Comparison of ENCODE assay signal across 8 cellular contexts in the genomic region with DNA sequence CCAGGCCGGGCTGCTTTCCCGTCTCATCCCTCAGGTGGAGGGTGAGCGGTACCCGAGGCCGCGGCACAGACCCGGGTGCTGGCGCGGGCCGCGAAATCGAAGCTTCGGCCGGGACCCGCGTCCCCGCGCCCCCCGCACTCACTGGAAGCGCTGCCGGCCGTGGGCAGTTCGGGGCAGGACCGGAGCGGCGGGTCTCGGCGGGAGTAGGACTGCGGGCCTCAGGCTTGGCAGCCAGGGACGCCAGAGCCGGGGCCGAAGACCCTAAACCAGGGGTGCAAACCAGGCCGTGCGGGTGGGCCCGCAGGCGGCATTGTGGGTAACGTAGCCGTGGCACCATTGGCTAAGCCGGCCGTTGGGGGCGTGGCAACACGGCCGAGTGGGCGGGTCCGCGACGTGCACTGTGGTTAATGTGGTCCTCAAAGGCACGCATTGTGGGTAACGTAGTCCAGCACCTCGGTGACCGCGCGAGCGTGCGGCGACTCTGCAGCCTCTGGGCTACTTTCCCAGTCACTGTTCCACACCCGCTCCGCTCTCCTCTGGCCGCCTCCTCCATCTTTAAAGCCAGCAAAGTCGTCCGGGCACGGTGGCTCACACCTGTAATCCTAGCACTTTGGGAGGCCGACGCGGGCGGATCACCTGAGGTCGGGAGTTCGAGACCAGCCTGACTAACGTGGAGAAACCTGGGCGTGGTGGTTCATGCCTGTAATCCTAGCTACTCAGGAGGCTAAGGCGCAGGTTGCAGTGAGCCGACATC.
DNase-seq lines count a peak whose midpoint lies in the region; ATAC-seq and TF ChIP-seq lines count a peak whose summit lies in the region.

Gene ZNF500 (minus strand): TSS at position 288 of the 754 bp plus-strand sequence. CDS start 1,184 bp downstream, outside the sequence.

- peak; percentile 76 for ATAC-seq in GM18519 (IDR thresholded peaks at IDR 0.05; ENCODE audit: low FRiP score, unreplicated experiment)
- ATAC-seq in HG03045 (IDR thresholded peaks at IDR 0.05; ENCODE audit: unreplicated experiment), result peak; percentile 73

- DNase-seq in NCI-H2081 treated with DMSO at 0.1 percent for 48 hours (lab: John Stamatoyannopoulos, UW) (peak; percentile 75), T1000 (lab: John Stamatoyannopoulos, UW) (peak; percentile 96), astrocyte of the spinal cord (ENCODE audit: low read depth, low spot score) (peak; percentile 95), hippocampal formation (lab: John Stamatoyannopoulos, UW) (peak; percentile 96 to 97), retina (peak; percentile 97)

- H3K27ac ChIP-seq in 22Rv1, result peak within 1 kb of the TSS; percentile 91

- in situ Hi-C loops in astrocyte of the spinal cord (cut with HindIII; ENCODE audit: low sequenced_read_pairs), result no loop called here

- peak within 1 kb of the TSS; percentile 80 for H3K4me3 ChIP-seq in astrocyte of the spinal cord (ENCODE audit: low read depth, low read length)

- TF ChIP-seq CTCF in 22Rv1 (IDR thresholded peaks at IDR 0.05) (no peak), astrocyte of the spinal cord (IDR thresholded peaks at IDR 0.05; ENCODE audit: low read depth, low read length) (no peak)

Comparison
In these comparisons a context has a peak if more than half of its experiments do, and no peak if none do; other contexts are left out.
1. Peak in every context shown above with its lines: DNase-seq, ATAC-seq, H3K4me3 ChIP-seq and H3K27ac ChIP-seq.